Comparison of ENCODE assay signal across 8 cellular contexts in genomic region chr18:58044370-58045264, GRCh38. TPM values are rescaled to one million over a fixed set of nuclear protein-coding genes. Genes with fewer than 3 reads are reported as not detected.
DNase-seq lines count a peak whose midpoint lies in the region; ATAC-seq, FAIRE-seq and TF ChIP-seq lines count a peak whose summit lies in the region.

No MANE protein-coding gene starts in this region.

- no peak for FAIRE-seq in RCC 7860 (lab: Jason Lieb, UNC)

- H3K36me3 ChIP-seq in CD4-positive, CD25-positive, alpha-beta regulatory T cell (ENCODE audit: control insufficient read depth, insufficient read depth, low read length) = no peaks in the 10 kb centered on the region
- H3K36me3 ChIP-seq in heart left ventricle = no peaks in the 10 kb centered on the region

- DNase-seq in CD4-positive, CD25-positive, alpha-beta regulatory T cell = peak; percentile 18 to 49 (median 22)
- DNase-seq in RCC 7860 (ENCODE audit: low spot score) (peak; percentile 5), heart left ventricle (peak; percentile 15 to 74 (median 43)), posterior cingulate gyrus (peak; percentile 25 to 88 (median 34)), NCI-H446 treated with DMSO at 0.1 percent for 48 hours (lab: John Stamatoyannopoulos, UW) (no peak)
- DNase-seq in activated naive CD4-positive, alpha-beta T cell treated with anti-CD3 and anti-CD28 coated beads, Interleukin-2, amount 50 U/mL, for 16 hours = peak; percentile 52

- H3K9me3 Mint-ChIP-seq in CD4-positive, CD25-positive, alpha-beta regulatory T cell = peaks cover 0 to 1% (median 0%) of the 10 kb centered on the region in 7 donors

- H3K4me3 Mint-ChIP-seq in CD4-positive, CD25-positive, alpha-beta regulatory T cell = peak overlapping the region; percentile 89 to 96 (median 92)

- H3K4me1 ChIP-seq in CD4-positive, CD25-positive, alpha-beta regulatory T cell (ENCODE audit: control insufficient read depth, insufficient read depth, low read length, poor library complexity, severe bottlenecking) = peaks cover 24% of the 10 kb centered on the region
- H3K4me1 ChIP-seq in heart left ventricle = peaks cover 0 to 23% (median 7%) of the 10 kb centered on the region in 12 donors

- no peak for TF ChIP-seq POLR2A in heart left ventricle (IDR thresholded peaks at IDR 0.05)

- H3K27me3 ChIP-seq in CD4-positive, CD25-positive, alpha-beta regulatory T cell (ENCODE audit: control insufficient read depth, insufficient read depth, low read length) = peaks cover 9% of the 10 kb centered on the region
- peaks cover 0 to 12% (median 0%) of the 10 kb centered on the region in 9 donors for H3K27me3 ChIP-seq in heart left ventricle

- no peaks in the 10 kb centered on the region for H3K9me3 ChIP-seq in CD4-positive, CD25-positive, alpha-beta regulatory T cell (ENCODE audit: control insufficient read depth in 2 of 2, low read length in 2 of 2)
- H3K9me3 ChIP-seq in heart left ventricle = no peaks in the 10 kb centered on the region

- WGBS in heart left ventricle, 4 donors = 0 to 3% (median 1%) methylated on average over 26 to 95 of the region's 95 CpGs

- H3K27ac Mint-ChIP-seq in CD4-positive, CD25-positive, alpha-beta regulatory T cell = peak overlapping the region in 2 of 3 donors; percentile 52 to 65

- intact Hi-C loops in heart left ventricle (cut with DNase I) = loop anchor here (5.0 to 10.0 kb wide), 12 partner anchors 78 to 450 kb away; partner anchors contain the start of gene NARS1 (in 5 of the 10)
- intact Hi-C loops in posterior cingulate gyrus (cut with DNase I) = loop anchor here (5.0 kb wide), 3 partner anchors 93 to 453 kb away; no protein-coding TSS in a partner anchor

- H3K27ac ChIP-seq in CD4-positive, CD25-positive, alpha-beta regulatory T cell (ENCODE audit: insufficient read depth, low read length, poor library complexity, severe bottlenecking) = no peak overlapping the region
- peak overlapping the region in 11 of 12 donors; percentile 23 to 82 (median 67) for H3K27ac ChIP-seq in heart left ventricle

- ATAC-seq in CD4-positive, CD25-positive, alpha-beta regulatory T cell (ENCODE audit: low read depth in 2 of 2) = peak in 1 of 2 donors; percentile 28
- peak; percentile 54 for ATAC-seq in GM19324 (IDR thresholded peaks at IDR 0.05; ENCODE audit: low FRiP score, unreplicated experiment)
- peak; percentile 38 for ATAC-seq in HG03354 (IDR thresholded peaks at IDR 0.05; ENCODE audit: poor library complexity, severe bottlenecking, unreplicated experiment)
- ATAC-seq in heart left ventricle = peak in 3 of 4 donors; percentile 15 to 43 (median 22)

- H3K36me3 Mint-ChIP-seq in CD4-positive, CD25-positive, alpha-beta regulatory T cell = no peaks in the 10 kb centered on the region

- peak in 3 of 12 donors; percentile 5 to 15 (median 5) for TF ChIP-seq CTCF in heart left ventricle (IDR thresholded peaks at IDR 0.05)

- H3K27me3 Mint-ChIP-seq in CD4-positive, CD25-positive, alpha-beta regulatory T cell = peaks cover 41% of the 10 kb centered on the region

- peaks cover 4 to 32% (median 19%) of the 10 kb centered on the region in 4 donors for H3K4me1 Mint-ChIP-seq in CD4-positive, CD25-positive, alpha-beta regulatory T cell

- peak overlapping the region; percentile 66 for H3K4me3 ChIP-seq in CD4-positive, CD25-positive, alpha-beta regulatory T cell (ENCODE audit: low read depth, low read length)
- peak overlapping the region; percentile 65 to 89 (median 82) for H3K4me3 ChIP-seq in heart left ventricle

RNA-seq across cellular contexts. Expression of gene NEDD4L, which starts 0.6 kb away (rescaled TPM):
- 19.6 TPM for total RNA-seq in CD4-positive, CD25-positive, alpha-beta regulatory T cell
- 1 to 10 TPM; 4.4 to 8.9 (median 6.2) TPM for polyA plus RNA-seq in CD4-positive, CD25-positive, alpha-beta regulatory T cell
- total RNA-seq in heart left ventricle = 10 to 100 TPM; 33.8 to 64.1 (median 54.9) TPM
- polyA plus RNA-seq in heart left ventricle = 10 to 100 TPM; 14.7 to 20.5 TPM
